8 cellular contexts compared by ENCODE assay signal in genomic region chr3:177361042-177361938, GRCh38.
DNase-seq lines count a peak whose midpoint lies in the region; ATAC-seq and TF ChIP-seq lines count a peak whose summit lies in the region.

No MANE protein-coding gene starts in this region.

- intact Hi-C loops in activated naive CD4-positive, alpha-beta T cell treated with anti-CD3 and anti-CD28 coated beads for 36 hours (cut with micrococcal nuclease), result loop anchor here (2.0 kb wide), 3 partner anchors 214 to 416 kb away; no protein-coding TSS in a partner anchor
- intact Hi-C loops in activated B cell treated with CpG ODN at 0.5 μM for 24 hours (cut with micrococcal nuclease), result loop anchor here (2.0 to 5.0 kb wide), 3 partner anchors 82 to 489 kb away; no protein-coding TSS in a partner anchor
- intact Hi-C loops in tibial artery (cut with DNase I; ENCODE audit: low total_unique reads), result loop anchor here (10.0 kb wide), 2 partner anchors 94 to 954 kb away; no protein-coding TSS in a partner anchor

- H3K27ac Mint-ChIP-seq in activated naive CD4-positive, alpha-beta T cell treated with anti-CD3 and anti-CD28 coated beads for 36 hours, result peak overlapping the region; percentile 94
- peak overlapping the region; percentile 98 for H3K27ac Mint-ChIP-seq in activated B cell treated with CpG ODN at 0.5 μM for 24 hours

- no peak for TF ChIP-seq CTCF in activated B cell treated with CpG ODN at 0.5 μM for 24 hours (IDR thresholded peaks at IDR 0.05)
- no peak for TF ChIP-seq CTCF in liver (IDR thresholded peaks at IDR 0.05; ENCODE audit: low read depth, low read length, missing input control)
- TF ChIP-seq CTCF in tibial artery (IDR thresholded peaks at IDR 0.05), result no peak

- H3K4me1 ChIP-seq in liver (ENCODE audit: control insufficient read depth in 4 of 4, insufficient read depth in 4 of 4, low read length in 3 of 4) (peaks cover 8 to 29% (median 20%) of the 10 kb centered on the region in 4 donors), tibial artery (peaks cover 3 to 62% (median 43%) of the 10 kb centered on the region in 4 donors)

- no peak overlapping the region for H3K9ac ChIP-seq in liver (ENCODE audit: low read depth in 1 of 2, low read length in 2 of 2)

- no peaks in the 10 kb centered on the region for H3K27me3 Mint-ChIP-seq in activated naive CD4-positive, alpha-beta T cell treated with anti-CD3 and anti-CD28 coated beads for 36 hours (ENCODE audit: low read depth)
- no peaks in the 10 kb centered on the region for H3K27me3 Mint-ChIP-seq in activated B cell treated with CpG ODN at 0.5 μM for 24 hours

- 84% methylated on average over 13 of the region's 13 CpGs for WGBS in liver

- peak overlapping the region; percentile 72 for H3K4me3 Mint-ChIP-seq in activated naive CD4-positive, alpha-beta T cell treated with anti-CD3 and anti-CD28 coated beads for 36 hours
- peak overlapping the region; percentile 85 for H3K4me3 Mint-ChIP-seq in activated B cell treated with CpG ODN at 0.5 μM for 24 hours

- peak overlapping the region; percentile 93 to 94 for H3K27ac ChIP-seq in liver (ENCODE audit: low read depth in 1 of 2, low read length in 2 of 2)
- peak overlapping the region; percentile 74 to 77 for H3K27ac ChIP-seq in tibial artery

- no peaks in the 10 kb centered on the region for H3K9me3 Mint-ChIP-seq in activated naive CD4-positive, alpha-beta T cell treated with anti-CD3 and anti-CD28 coated beads for 36 hours
- H3K9me3 Mint-ChIP-seq in activated B cell treated with CpG ODN at 0.5 μM for 24 hours, result no peaks in the 10 kb centered on the region

- H3K4me1 Mint-ChIP-seq in activated naive CD4-positive, alpha-beta T cell treated with anti-CD3 and anti-CD28 coated beads for 36 hours (ENCODE audit: low read depth), result peaks cover 48% of the 10 kb centered on the region
- peaks cover 61% of the 10 kb centered on the region for H3K4me1 Mint-ChIP-seq in activated B cell treated with CpG ODN at 0.5 μM for 24 hours

- ATAC-seq in activated B cell treated with CpG ODN at 0.5 μM for 24 hours (ENCODE audit: low read depth), result no peak
- ATAC-seq in HG03432 (IDR thresholded peaks at IDR 0.05; ENCODE audit: unreplicated experiment), result no peak

- H3K27me3 ChIP-seq in liver (ENCODE audit: control insufficient read depth in 4 of 4, insufficient read depth in 4 of 4, low read length in 3 of 4), result no peaks in the 10 kb centered on the region
- H3K27me3 ChIP-seq in tibial artery, result no peaks in the 10 kb centered on the region

- no peak for DNase-seq in activated naive CD4-positive, alpha-beta T cell treated with anti-CD3 and anti-CD28 coated beads for 36 hours
- no peak for DNase-seq in activated naive CD4-positive, alpha-beta T cell treated with Interleukin-2 at 50 U/mL for 16 hours
- no peak for DNase-seq in activated B cell treated with CpG ODN at 0.5 μM for 24 hours
- no peak for DNase-seq in tibial artery
- no peak for DNase-seq in NCI-H748 treated with DMSO at 0.1 percent for 48 hours (lab: John Stamatoyannopoulos, UW)
- no peak for DNase-seq in central memory CD4-positive, alpha-beta T cell

- no peaks in the 10 kb centered on the region for H3K36me3 Mint-ChIP-seq in activated naive CD4-positive, alpha-beta T cell treated with anti-CD3 and anti-CD28 coated beads for 36 hours (ENCODE audit: low read depth)
- H3K36me3 Mint-ChIP-seq in activated B cell treated with CpG ODN at 0.5 μM for 24 hours (ENCODE audit: low read depth), result peaks cover 4% of the 10 kb centered on the region

- H3K9me3 ChIP-seq in liver (ENCODE audit: control insufficient read depth in 4 of 4, low read length in 3 of 4) (no peaks in the 10 kb centered on the region), tibial artery (no peaks in the 10 kb centered on the region)

- TF ChIP-seq RAD21 in liver (IDR thresholded peaks at IDR 0.05), result no peak

- POLR2A ChIA-PET in activated B cell treated with CpG ODN at 0.5 μM for 24 hours (lab: Charles Lee), result interaction anchor here (0.6 to 8.0 kb wide), 13 partner anchors 9 to 1044 kb away, joined by 3 to 247 read pairs (median 6); partner anchors contain the start of gene TBL1XR1

- CTCF ChIA-PET in activated naive CD4-positive, alpha-beta T cell treated with anti-CD3 and anti-CD28 coated beads for 36 hours (lab: Charles Lee), result interaction anchor here (0.5 kb wide), 2 partner anchors 117 to 181 kb away, joined by 3 read pairs; no protein-coding TSS in a partner anchor
- CTCF ChIA-PET in activated B cell treated with CpG ODN at 0.5 μM for 24 hours (lab: Charles Lee), result interaction anchor here (0.9 to 3.8 kb wide), 9 partner anchors 15 to 488 kb away, joined by 3 to 29 read pairs (median 4); partner anchors contain the start of gene TBL1XR1

- H3K4me3 ChIP-seq in liver (ENCODE audit: low read depth in 1 of 3, low read length in 3 of 3) (no peak overlapping the region), tibial artery (no peak overlapping the region)

- no peaks in the 10 kb centered on the region for H3K36me3 ChIP-seq in liver (ENCODE audit: control insufficient read depth in 4 of 4, insufficient read depth in 3 of 4, low read depth in 1 of 4, low read length in 3 of 4)
- H3K36me3 ChIP-seq in tibial artery, result no peaks in the 10 kb centered on the region

TF ChIP-seq in liver, 16 proteins besides CTCF, POLR2A, EP300 and RAD21:
- TF ChIP-seq HNF4G (IDR thresholded peaks at IDR 0.05), result no peak
- TF ChIP-seq ATF3 (IDR thresholded peaks at IDR 0.05), result no peak
- TF ChIP-seq NR2F2 (IDR thresholded peaks at IDR 0.05), result no peak
- no peak for TF ChIP-seq MAX (IDR thresholded peaks at IDR 0.05)
- TF ChIP-seq JUND (IDR thresholded peaks at IDR 0.05), result no peak
- TF ChIP-seq RXRA (IDR thresholded peaks at IDR 0.05), result no peak
- no peak for TF ChIP-seq FOXA1 (IDR thresholded peaks at IDR 0.05)
- no peak for TF ChIP-seq EGR1 (IDR thresholded peaks at IDR 0.05; ENCODE audit: low read depth in 2 of 2)
- TF ChIP-seq HNF4A (conservative IDR thresholded peaks at IDR 0.05), result no peak
- no peak for TF ChIP-seq FOXA2 (IDR thresholded peaks at IDR 0.05)
